ENCODE assay signal across 29 cellular contexts in the genomic region with DNA sequence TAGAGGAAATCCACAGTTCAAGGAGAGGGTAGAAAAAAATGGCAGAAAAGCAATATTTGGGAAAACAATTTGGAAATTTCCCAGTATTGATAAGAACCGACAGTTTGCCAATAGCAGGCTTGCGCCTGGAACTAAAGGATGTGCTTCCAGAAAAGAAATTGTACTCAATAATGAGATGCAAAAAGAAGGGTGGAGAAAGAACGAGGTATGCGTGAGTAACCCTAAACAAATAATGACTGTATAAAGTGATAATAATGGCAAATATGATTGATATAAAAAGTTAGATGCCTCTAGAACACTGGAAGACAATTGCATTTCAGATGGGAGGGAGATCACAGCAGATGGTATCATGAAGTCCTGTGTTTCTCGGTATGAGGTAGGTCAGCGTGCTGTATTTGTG.
"Had no signal": no experiment of that assay in that cellular context is flagged by ENCODE, and none has a peak within 500 bp of the region (broad histone marks: within the 10 kb centered on the region; RNA-seq: fewer than 3 reads in every experiment).

No MANE protein-coding gene starts in this region.

- H3K79me2 ChIP-seq: parathyroid adenoma had no signal

- H3K4me1 ChIP-seq: parathyroid adenoma, psoas muscle, suprapubic skin, testis, tibial artery, transverse colon, upper lobe of right lung, uterus had no signal

- H3K4me2 ChIP-seq: neural progenitor cell had no signal

- H3K9me3 ChIP-seq: ovary, psoas muscle, right lobe of liver, sigmoid colon, suprapubic skin, testis, tibial artery, transverse colon, upper lobe of right lung, uterus had no signal

- H3K9ac ChIP-seq: neural progenitor cell, parathyroid adenoma had no signal

- H3K27ac ChIP-seq: neural progenitor cell, ovary, parathyroid adenoma, psoas muscle, right lobe of liver, sigmoid colon, suprapubic skin, testis, tibial artery, transverse colon, upper lobe of right lung, uterus had no signal

- DNase-seq: naive thymus-derived CD8-positive, alpha-beta T cell; nephron progenitor cell; occipital lobe; ovary; posterior cingulate gyrus; psoas muscle; right cardiac atrium; right lobe of liver; sigmoid colon; small intestine; stimulated activated CD4-positive, alpha-beta T cell treated with anti-CD3 and anti-CD28 coated beads, Interleukin-12 subunit alpha, Interleukin-12 subunit beta, amount 100 ng/mL, for 4 hours; stimulated activated CD4-positive, alpha-beta T cell treated with anti-CD3 and anti-CD28 coated beads, Interleukin-1b, Interleukin-23, amount 100 ng/mL, for 48 hours; stimulated activated CD4-positive, alpha-beta T cell treated with anti-CD3 and anti-CD28 coated beads, Interleukin-4, amount 100 ng/mL, for 1 hour; stimulated activated CD4-positive, alpha-beta T cell treated with anti-CD3 and anti-CD28 coated beads, Interleukin-4, amount 100 ng/mL, for 4 hours; stimulated activated CD8-positive, alpha-beta memory T cell treated with anti-CD3 and anti-CD28 coated beads, Interleukin-4, amount 100 ng/mL, for 48 hours; stimulated activated naive CD4-positive, alpha-beta T cell; stimulated activated naive CD8-positive, alpha-beta T cell treated with anti-CD3 and anti-CD28 coated beads, Interleukin-15, amount 100 ng/mL, for 72 hours; stimulated activated naive CD8-positive, alpha-beta T cell treated with anti-CD3 and anti-CD28 coated beads, Interleukin-15, Interleukin-2, amounts not matched to agents 100 U/mL and 50 U/mL, for 24 hours; substantia nigra; testis; tibial artery; transverse colon; upper lobe of right lung; uterus had no signal

- H3K36me3 ChIP-seq: neural progenitor cell, ovary, right lobe of liver, sigmoid colon, suprapubic skin, tibial artery, transverse colon, upper lobe of right lung, uterus had no signal

- H3K27me3 ChIP-seq: neural progenitor cell, ovary, sigmoid colon, testis, tibial artery, upper lobe of right lung, uterus had no signal

- H2AFZ ChIP-seq: parathyroid adenoma had no signal

- H3K4me3 ChIP-seq: neural progenitor cell, ovary, psoas muscle, right lobe of liver, sigmoid colon, suprapubic skin, testis, tibial artery, transverse colon, upper lobe of right lung, uterus had no signal

- ATAC-seq: naive thymus-derived CD8-positive, alpha-beta T cell; natural killer cell treated with Interleukin-12 subunit alpha and Interleukin-12 subunit beta and Interleukin-15 and Interleukin-18, amount 100 ng/mL, for 72 hours; psoas muscle; right cardiac atrium; right lobe of liver; stimulated activated memory B cell treated with anti-CD40 and anti-IgM and Interleukin-4, amounts not matched to agents 10 μg/mL and 1 μg/mL and 100 μg/mL, for 72 hours; stimulated activated naive CD8-positive, alpha-beta T cell treated with anti-CD3 and anti-CD28 coated beads, Interleukin-15, amount 100 ng/mL, for 72 hours; stimulated activated naive CD8-positive, alpha-beta T cell treated with anti-CD3 and anti-CD28 coated beads, Interleukin-15, Interleukin-2, amounts not matched to agents 100 U/mL and 50 U/mL, for 24 hours; upper lobe of right lung had no signal
